11 cellular contexts compared by ENCODE assay signal in genomic region chr3:102060814-102061213, GRCh38.
DNase-seq lines count a peak whose midpoint lies in the region; ATAC-seq, FAIRE-seq and TF ChIP-seq lines count a peak whose summit lies in the region.
"Had no signal": no experiment of that assay in that cellular context is flagged by ENCODE, and none has a peak within 500 bp of the region (broad histone marks: within the 10 kb centered on the region; RNA-seq: fewer than 3 reads in every experiment).

No MANE protein-coding gene starts in this region.

- peaks cover 33% of the 10 kb centered on the region for H3K4me1 Mint-ChIP-seq in CD8-positive, alpha-beta T cell (ENCODE audit: low read depth)

- FAIRE-seq in A549 (lab: Jason Lieb, UNC), result no peak
- no peak for FAIRE-seq in K562 (lab: Jason Lieb, UNC)

- no peaks in the 10 kb centered on the region for H3K9me3 Mint-ChIP-seq in CD8-positive, alpha-beta T cell
- H3K9me3 Mint-ChIP-seq: natural killer cell treated with Interleukin-12 subunit alpha and Interleukin-12 subunit beta and Interleukin-15 and Interleukin-18, amount 100 ng/mL, for 72 hours had no signal

- H3K27ac ChIP-seq in A549, result 0 out of 6 replicates have a peak overlapping the region, but pooled peaks of 1 of the 2 experiments have one; percentile 27
- no peak overlapping the region for H3K27ac ChIP-seq in K562 (ENCODE audit: extremely low read depth, low read depth, low read length)
- H3K27ac ChIP-seq in CD8-positive, alpha-beta T cell (ENCODE audit: low read depth, low read length), result no peak overlapping the region
- H3K27ac ChIP-seq in stomach, result no peak overlapping the region
- H3K27ac ChIP-seq: skin epidermis had no signal

- TF ChIP-seq RAD21 in A549 (conservative IDR thresholded peaks at IDR 0.05 in 1 of 2, IDR thresholded peaks at IDR 0.05 in 1 of 2) (no peak), K562 (CRISPR knock-in tag; conservative IDR thresholded peaks at IDR 0.05 in 1 of 2, IDR thresholded peaks at IDR 0.05 in 1 of 2) (no peak)

- POLR2A ChIA-PET in A549 (lab: Yijun Ruan, JAX), result no interaction called here
- POLR2A ChIA-PET in K562 (lab: Yijun Ruan, JAX), result interaction anchor here (0.6 kb wide), 1 partner anchor 135 kb away, joined by 3 read pairs; no protein-coding TSS in a partner anchor
- POLR2A ChIA-PET in CD8-positive, alpha-beta T cell (lab: Charles Lee), result interaction anchor here (0.6 kb wide), 2 partner anchors 171 to 280 kb away, joined by 3 read pairs; no protein-coding TSS in a partner anchor

- H3K9me1 ChIP-seq in K562 (ENCODE audit: control insufficient read depth, insufficient read depth, low read length), result no peaks in the 10 kb centered on the region

- 46% methylated on average over 1 of the region's 1 CpG for WGBS in A549 (ENCODE audit: missing lambda C conversion rate)
- WGBS in K562 (ENCODE audit: insufficient coverage, low coverage, missing lambda C conversion rate), result 0% methylated on average over 1 of the region's 1 CpG
- WGBS in stomach, 5 donors, result 45 to 75% (median 65%) methylated on average over 1 of the region's 1 CpG

- CTCF ChIA-PET in A549 (lab: Yijun Ruan, JAX), result no interaction called here
- CTCF ChIA-PET in K562 (lab: Yijun Ruan, JAX; ENCODE audit: low intra/inter-chr PET ratio), result no interaction called here
- CTCF ChIA-PET in CD8-positive, alpha-beta T cell (lab: Charles Lee), result interaction anchor here (1.2 to 1.5 kb wide), 2 partner anchors 9 to 164 kb away, joined by 3 to 4 read pairs; no protein-coding TSS in a partner anchor

- DNase-seq in A549 (ENCODE audit: low read depth in 1 of 2, low spot score in 1 of 2) (peak; percentile 14 to 24), K562 (ENCODE audit: extremely low read depth in 1 of 4, low spot score in 3 of 4) (peak in 1 of 4 experiments; percentile 1), stomach (no peak)
- no peak for DNase-seq in CD8-positive, alpha-beta T cell
- DNase-seq in activated naive CD4-positive, alpha-beta T cell treated with anti-CD3 and anti-CD28 coated beads, Interleukin-2, amount 50 U/mL, for 16 hours, result no peak
- DNase-seq: NCI-H524 treated with DMSO at 0.1 percent for 48 hours had no signal

- no peak overlapping the region for H3K9ac ChIP-seq in K562 (ENCODE audit: insufficient read depth in 1 of 2, low read depth in 2 of 2, low read length in 2 of 2)

- H3K9me3 ChIP-seq in A549 (no peaks in the 10 kb centered on the region), K562 (replicated peaks; ENCODE audit: control insufficient read depth, insufficient read depth, low read depth, low read length) (no peaks in the 10 kb centered on the region), stomach (no peaks in the 10 kb centered on the region)
- H3K9me3 ChIP-seq in CD8-positive, alpha-beta T cell (ENCODE audit: low read length), result no peaks in the 10 kb centered on the region

- intact Hi-C loops in K562 (cut with micrococcal nuclease) (no loop called here), stomach (cut with DNase I; ENCODE audit: low total_unique reads) (no loop called here)
- intact Hi-C loops in CD8-positive, alpha-beta T cell (cut with DNase I, micrococcal nuclease), result no loop called here

- H3K27me3 ChIP-seq in K562 (ENCODE audit: control insufficient read depth in 2 of 2, insufficient read depth in 2 of 2, low read length in 2 of 2) (no peaks in the 10 kb centered on the region), stomach (no peaks in the 10 kb centered on the region)
- H3K27me3 ChIP-seq in CD8-positive, alpha-beta T cell (ENCODE audit: insufficient read depth, low read length), result no peaks in the 10 kb centered on the region

- no peak for TF ChIP-seq CTCF in A549 (IDR thresholded peaks at IDR 0.05)
- no peak for TF ChIP-seq CTCF in K562 (IDR thresholded peaks at IDR 0.05 in 2 of 3, conservative IDR thresholded peaks at IDR 0.05 in 1 of 3; ENCODE audit: insufficient read depth in 2 of 3, low read depth in 1 of 3, low read length in 3 of 3)
- no peak for TF ChIP-seq CTCF in CD8-positive, alpha-beta T cell (IDR thresholded peaks at IDR 0.05)
- TF ChIP-seq CTCF in stomach (IDR thresholded peaks at IDR 0.05), result no peak

- H3K36me3 ChIP-seq in K562 (ENCODE audit: control insufficient read depth, insufficient read depth, low read length), result no peaks in the 10 kb centered on the region
- no peaks in the 10 kb centered on the region for H3K36me3 ChIP-seq in CD8-positive, alpha-beta T cell (ENCODE audit: insufficient read depth, low read length)
- no peaks in the 10 kb centered on the region for H3K36me3 ChIP-seq in stomach

- peaks cover 6% of the 10 kb centered on the region; the same call in 1 of the 3 replicates for H3K4me1 ChIP-seq in A549
- no peaks in the 10 kb centered on the region for H3K4me1 ChIP-seq in K562 (replicated peaks in 1 of 2; ENCODE audit: control insufficient read depth in 2 of 2, insufficient read depth in 2 of 2, low read length in 2 of 2)
- H3K4me1 ChIP-seq in CD8-positive, alpha-beta T cell (ENCODE audit: insufficient read depth, low read length), result peaks cover 33% of the 10 kb centered on the region
- no peaks in the 10 kb centered on the region for H3K4me1 ChIP-seq in stomach

- H3K27me3 Mint-ChIP-seq in CD8-positive, alpha-beta T cell (ENCODE audit: low read depth), result no peaks in the 10 kb centered on the region
- H3K27me3 Mint-ChIP-seq: natural killer cell treated with Interleukin-12 subunit alpha and Interleukin-12 subunit beta and Interleukin-15 and Interleukin-18, amount 100 ng/mL, for 72 hours had no signal

- TF ChIP-seq POLR2A in A549 (IDR thresholded peaks at IDR 0.05; ENCODE audit: low read length), result no peak
- TF ChIP-seq POLR2A in K562 (conservative IDR thresholded peaks at IDR 0.05), result no peak
- TF ChIP-seq POLR2A in stomach (IDR thresholded peaks at IDR 0.05), result no peak

- H4K20me1 ChIP-seq in K562 (replicated peaks; ENCODE audit: control insufficient read depth, insufficient read depth, low read length), result no peaks in the 10 kb centered on the region

- H3K27ac Mint-ChIP-seq in CD8-positive, alpha-beta T cell, result no peak overlapping the region
- H3K27ac Mint-ChIP-seq: natural killer cell treated with Interleukin-12 subunit alpha and Interleukin-12 subunit beta and Interleukin-15 and Interleukin-18, amount 100 ng/mL, for 72 hours had no signal

- no peak overlapping the region for H3K4me3 ChIP-seq in A549
- no peak overlapping the region for H3K4me3 ChIP-seq in K562
- H3K4me3 ChIP-seq in CD8-positive, alpha-beta T cell (ENCODE audit: low read depth, low read length), result no peak overlapping the region
- no peak overlapping the region for H3K4me3 ChIP-seq in stomach
- H3K4me3 ChIP-seq: skin epidermis had no signal

- H2AFZ ChIP-seq in K562 (ENCODE audit: low read depth, low read length), result no peak overlapping the region

- 0 out of 6 replicates have a peak, but pooled peaks of 1 of the 2 experiments have one; percentile 39 for ATAC-seq in A549
- ATAC-seq in GM18870 (IDR thresholded peaks at IDR 0.05; ENCODE audit: unreplicated experiment), result peak; percentile 23
- peak; percentile 31 for ATAC-seq in HG03354 (IDR thresholded peaks at IDR 0.05; ENCODE audit: poor library complexity, severe bottlenecking, unreplicated experiment)
- no peak for ATAC-seq in K562
- ATAC-seq in CD8-positive, alpha-beta T cell, result no peak
- no peak for ATAC-seq in HG03097 (IDR thresholded peaks at IDR 0.05; ENCODE audit: low FRiP score, unreplicated experiment)
- ATAC-seq: natural killer cell treated with Interleukin-12 subunit alpha and Interleukin-12 subunit beta and Interleukin-15 and Interleukin-18, amount 100 ng/mL, for 72 hours had no signal

- no peaks in the 10 kb centered on the region for H3K79me2 ChIP-seq in K562 (ENCODE audit: control insufficient read depth, insufficient read depth, low read length)

- in situ Hi-C loops in K562 (cut with MboI), result no loop called here

- TF ChIP-seq EP300 in A549 (IDR thresholded peaks at IDR 0.05) (no peak), K562 (IDR thresholded peaks at IDR 0.05; ENCODE audit: low read length) (no peak), stomach (IDR thresholded peaks at IDR 0.05) (no peak)

- H3K4me2 ChIP-seq in A549, result no peak overlapping the region
- no peak overlapping the region for H3K4me2 ChIP-seq in K562 (ENCODE audit: insufficient read depth, low read length)

- no peaks in the 10 kb centered on the region for H3K36me3 Mint-ChIP-seq in CD8-positive, alpha-beta T cell
- H3K36me3 Mint-ChIP-seq: natural killer cell treated with Interleukin-12 subunit alpha and Interleukin-12 subunit beta and Interleukin-15 and Interleukin-18, amount 100 ng/mL, for 72 hours had no signal

- no TSS peak for BruUV-seq in K562 (replicated peaks; lab: Mats Ljungman, UMichigan)

- H3K4me3 Mint-ChIP-seq in CD8-positive, alpha-beta T cell, result no peak overlapping the region
- H3K4me3 Mint-ChIP-seq: natural killer cell treated with Interleukin-12 subunit alpha and Interleukin-12 subunit beta and Interleukin-15 and Interleukin-18, amount 100 ng/mL, for 72 hours had no signal

TF ChIP-seq in A549, 52 proteins besides CTCF, POLR2A, EP300 and RAD21:
- TF ChIP-seq FOSB (CRISPR knock-in tag; IDR thresholded peaks at IDR 0.05) (no peak), FOSL2 (IDR thresholded peaks at IDR 0.05) (no peak), FOSL2 (CRISPR knock-in tag; IDR thresholded peaks at IDR 0.05) (peak; percentile 84)

TF ChIP-seq in K562, 482 proteins besides CTCF, POLR2A, EP300 and RAD21 (continues in another document):
- no peak for TF ChIP-seq ETS2 (tag; IDR thresholded peaks at IDR 0.05; ENCODE audit: borderline replicate concordance, poor library complexity, severe bottlenecking)
- no peak for TF ChIP-seq JUND (IDR thresholded peaks at IDR 0.05; ENCODE audit: borderline replicate concordance, low read depth, low read length)
- peak; percentile 42; the same call in 1 of the 3 replicates for TF ChIP-seq JUND (tag; IDR thresholded peaks at IDR 0.05; ENCODE audit: borderline replicate concordance, low read depth, low read length)
- no peak for TF ChIP-seq ILK (tag; IDR thresholded peaks at IDR 0.05; ENCODE audit: borderline replicate concordance, low read depth)

Comparison
In these comparisons a context has a peak if more than half of its experiments do, and no peak if none do; other contexts are left out.
1. ATAC-seq: peak in GM18870 (single experiment) and HG03354 (single experiment); none in K562 (single experiment), CD8-positive, alpha-beta T cell (single experiment) and HG03097 (single experiment).
2. DNase-seq: peak in A549 (2 of 2); none in CD8-positive, alpha-beta T cell (0 of 7), stomach (single experiment) and activated naive CD4-positive, alpha-beta T cell treated with anti-CD3 and anti-CD28 coated beads, Interleukin-2, amount 50 U/mL, for 16 hours (single experiment).